In the genomic region with DNA sequence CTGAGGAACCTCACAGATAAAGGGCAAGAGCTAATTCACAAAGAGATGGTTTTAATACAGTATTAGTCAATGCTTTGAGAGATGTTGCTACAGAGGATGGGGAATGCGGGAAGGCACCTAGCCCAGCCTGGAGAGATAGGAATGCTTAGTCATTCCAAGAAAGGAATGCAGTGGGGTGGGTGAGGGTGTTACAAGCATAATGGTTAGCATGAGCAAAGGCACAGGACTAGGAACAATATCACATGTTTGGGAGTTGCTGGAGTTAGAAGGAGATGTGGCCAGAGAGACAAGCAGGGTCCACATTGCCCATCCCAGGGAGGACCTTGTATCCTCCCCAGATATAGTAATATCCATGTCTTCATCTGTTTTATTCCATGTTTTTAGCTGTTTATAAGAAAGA, we compare ENCODE assay signal across 10 cellular contexts.
DNase-seq lines count a peak whose midpoint lies in the region; ATAC-seq and TF ChIP-seq lines count a peak whose summit lies in the region.
"Had no signal": no experiment of that assay in that cellular context is flagged by ENCODE, and none has a peak within 500 bp of the region (broad histone marks: within the 10 kb centered on the region; RNA-seq: fewer than 3 reads in every experiment).

No MANE protein-coding gene starts in this region.

- H3K36me3 Mint-ChIP-seq in HFFc6 (ENCODE audit: low read depth): peaks cover 8% of the 10 kb centered on the region; the same call in 1 of the 2 replicates

- H3K27me3 ChIP-seq in iPS-20b (ENCODE audit: insufficient read depth, low read length): no peaks in the 10 kb centered on the region

- POLR2A ChIA-PET in AG04449 (lab: Yijun Ruan, JAX): no interaction called here

- no peak for TF ChIP-seq CTCF in AG04449 (IDR thresholded peaks at IDR 0.05; ENCODE audit: insufficient read depth, low read length, missing control alignments)
- no peak for TF ChIP-seq CTCF in HFFc6 (IDR thresholded peaks at IDR 0.05)

- peaks cover 13% of the 10 kb centered on the region; the same call in 1 of the 2 replicates for H3K4me1 ChIP-seq in iPS-20b (ENCODE audit: insufficient read depth, low read length)

- no peaks in the 10 kb centered on the region for H3K9me3 ChIP-seq in iPS-20b (ENCODE audit: insufficient read depth, low read depth, low read length)

- no peak for ATAC-seq in HG03139 (IDR thresholded peaks at IDR 0.05; ENCODE audit: unreplicated experiment)

- H3K4me3 ChIP-seq in AG04449 (ENCODE audit: low read depth, low read length) (no peak overlapping the region), iPS-20b (ENCODE audit: low read length) (0 out of 2 replicates have a peak overlapping the region, but pooled peaks have one; percentile 16)

- H3K27ac Mint-ChIP-seq in HFFc6: peak overlapping the region; percentile 47

- H3K36me3 ChIP-seq in iPS-20b (ENCODE audit: insufficient read depth, low read depth, low read length): no peaks in the 10 kb centered on the region

- peaks cover 25% of the 10 kb centered on the region for H3K4me1 Mint-ChIP-seq in HFFc6 (ENCODE audit: low read depth)

- H3K9ac ChIP-seq in iPS-20b (ENCODE audit: low read depth, low read length): no peak overlapping the region; the same call in 1 of the 2 replicates

- peak overlapping the region; percentile 11 for H3K27ac ChIP-seq in iPS-20b (ENCODE audit: low read length)

- peak overlapping the region; percentile 24 for H3K4me3 Mint-ChIP-seq in HFFc6

- H3K27me3 Mint-ChIP-seq in HFFc6 (ENCODE audit: insufficient read depth): no peaks in the 10 kb centered on the region

- CTCF ChIA-PET in AG04449 (lab: Yijun Ruan, JAX): interaction anchor here (3.0 kb wide), 1 partner anchor 9 kb away, joined by 14 read pairs; no protein-coding TSS in a partner anchor

- H3K9me3 Mint-ChIP-seq in HFFc6: peaks cover 5% of the 10 kb centered on the region

- DNase-seq in AG04449 (ENCODE audit: low read depth, low spot score) (peak; percentile 49), HFFc6 (peak; percentile 77), amniotic epithelial cell (ENCODE audit: low read depth) (peak; percentile 93), NCI-H187 treated with DMSO at 0.1 percent for 48 hours (lab: John Stamatoyannopoulos, UW) (no peak), UCSD-AML1 (lab: John Stamatoyannopoulos, UW; ENCODE audit: unreplicated experiment) (no peak)
- no peak for DNase-seq in activated CD4-positive, alpha-beta T cell treated with anti-CD3 and anti-CD28 coated beads for 4 hours
- DNase-seq: C1 segment of cervical spinal cord, NCI-H1417 treated with DMSO at 0.1 percent for 48 hours had no signal

Comparison
In these comparisons a context has a peak if more than half of its experiments do, and no peak if none do; other contexts are left out.
1. DNase-seq: peak in AG04449 (single experiment), HFFc6 (single experiment) and amniotic epithelial cell (single experiment); none in activated CD4-positive, alpha-beta T cell treated with anti-CD3 and anti-CD28 coated beads for 4 hours (0 of 2), NCI-H187 treated with DMSO at 0.1 percent for 48 hours (single experiment) and UCSD-AML1 (single experiment).